ENCODE assay signal across 8 cellular contexts in the genomic region with DNA sequence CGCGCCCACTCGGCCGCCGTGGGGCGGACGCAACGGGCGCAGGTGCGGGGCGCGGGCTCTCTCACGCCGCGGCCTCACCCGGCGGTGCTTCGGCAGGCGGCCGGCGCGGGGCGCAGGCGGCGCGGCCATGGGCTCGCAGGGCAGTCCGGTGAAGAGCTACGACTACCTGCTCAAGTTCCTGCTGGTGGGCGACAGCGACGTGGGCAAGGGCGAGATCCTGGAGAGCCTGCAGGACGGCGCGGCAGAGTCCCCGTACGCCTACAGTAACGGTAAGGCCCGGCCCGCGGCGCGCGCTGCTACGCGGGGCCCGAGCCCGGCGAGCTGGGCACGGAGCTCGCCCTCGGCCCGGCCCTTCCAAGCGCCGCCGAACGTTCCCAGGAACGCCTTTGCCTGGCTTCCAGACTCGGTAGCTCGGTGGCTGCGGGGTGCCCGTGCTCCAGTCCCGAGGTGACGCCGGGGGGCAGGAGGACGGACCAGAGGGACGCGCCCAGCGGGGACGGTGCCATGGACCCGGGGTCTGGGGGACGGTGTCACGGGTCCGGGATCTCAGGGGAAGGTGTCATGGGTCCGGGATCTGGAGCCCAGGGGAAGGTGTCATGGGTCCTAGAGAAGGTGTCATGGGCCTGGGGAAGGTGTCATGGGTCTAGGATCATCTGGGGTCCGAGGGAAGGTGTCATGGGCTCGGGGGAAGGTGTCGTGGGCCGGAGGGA. TPM values are rescaled to one million over a fixed set of nuclear protein-coding genes. Genes with fewer than 3 reads are reported as not detected.
A peak's percentile ranks its signal among the peaks of the same experiment; 100 is the strongest.
DNase-seq lines count a peak whose midpoint lies in the region; ATAC-seq and TF ChIP-seq lines count a peak whose summit lies in the region.

No MANE protein-coding gene starts in this region.

- peaks cover 36% of the 10 kb centered on the region for H4K20me1 ChIP-seq in PC-9 (ENCODE audit: insufficient read depth)

- POLR2A ChIA-PET in PC-9 (lab: Charles Lee; ENCODE audit: unreplicated experiment) = interaction anchor here (0.6 to 0.7 kb wide), 3 partner anchors 32 to 92 kb away, joined by 3 to 4 read pairs (median 3); no protein-coding TSS in a partner anchor

- H3K79me2 ChIP-seq in PC-9 (ENCODE audit: low read depth) = peaks cover 60% of the 10 kb centered on the region

- H3K9me2 ChIP-seq in PC-9 (ENCODE audit: insufficient read depth) = no peaks in the 10 kb centered on the region

- intact Hi-C loops in PC-9 (cut with micrococcal nuclease; ENCODE audit: unreplicated experiment) = no loop called here

- DNase-seq in activated CD4-positive, alpha-beta T cell treated with anti-CD3 and anti-CD28 coated beads for 48 hours = peak; percentile 44
- DNase-seq in activated CD4-positive, alpha-beta T cell treated with anti-CD3 and anti-CD28 coated beads, Interleukin-2, amount 50 U/mL, for 48 hours = no peak
- DNase-seq in PC-9 (peak in 1 of 2 experiments; percentile 38), epithelial cell of prostate (ENCODE audit: low read depth, low spot score) (no peak), omental fat pad (ENCODE audit: low spot score) (no peak), DMS114 treated with DMSO at 0.1 percent for 48 hours (lab: John Stamatoyannopoulos, UW; ENCODE audit: unreplicated experiment) (no peak), RPMI8226 (no peak)

- H3F3A ChIP-seq in PC-9 (ENCODE audit: insufficient read depth, low read depth) = peaks cover 35% of the 10 kb centered on the region

- peak overlapping the region; percentile 81 for H3K4me3 ChIP-seq in PC-9

- CTCF ChIA-PET in PC-9 (lab: Charles Lee) = no interaction called here

- TF ChIP-seq CTCF in PC-9 (conservative IDR thresholded peaks at IDR 0.05) (no peak), omental fat pad (IDR thresholded peaks at IDR 0.05) (no peak)

- H3K4me2 ChIP-seq in PC-9 = peak overlapping the region; percentile 99

- H3K27me3 ChIP-seq in PC-9 (ENCODE audit: insufficient read depth, low read depth) = no peaks in the 10 kb centered on the region

- H3K27ac ChIP-seq in PC-9 (no peak overlapping the region), epithelial cell of prostate (peak overlapping the region; percentile 93)

- peaks cover 46% of the 10 kb centered on the region for H3K4me1 ChIP-seq in PC-9 (replicated peaks; ENCODE audit: insufficient read depth)

- no peaks in the 10 kb centered on the region for H3K9me3 ChIP-seq in PC-9 (ENCODE audit: insufficient read depth, low read depth)

- no TSS peak for BruUV-seq in PC-9 (replicated peaks; lab: Mats Ljungman, UMichigan)

- ATAC-seq in omental fat pad (ENCODE audit: low FRiP score) (peak; percentile 14), GM21390 (IDR thresholded peaks at IDR 0.05; ENCODE audit: unreplicated experiment) (no peak)

- H2AFZ ChIP-seq in PC-9 = 0 out of 2 replicates have a peak overlapping the region, but pooled peaks have one; percentile 75

- no peaks in the 10 kb centered on the region for H3K36me3 ChIP-seq in PC-9 (ENCODE audit: low read depth)

RNA-seq across cellular contexts. Expression of a gene that starts 0.5 kb away (rescaled TPM):
- 43.6 and 47.1 TPM in 2 replicates for total RNA-seq in PC-9 (2021)
- 10 to 100 TPM; 11.6 to 20.6 (median 14.8) TPM for total RNA-seq in omental fat pad

RNA-seq across cellular contexts. Expression of a gene that starts 20.6 kb away (rescaled TPM):
- total RNA-seq in PC-9 (2021) (72.5 and 96.1 TPM in 2 replicates), omental fat pad (10 to 100 TPM; 22.0 to 25.1 (median 23.8) TPM)

RNA-seq across cellular contexts. Expression of a gene that starts 23.5 kb away (rescaled TPM):
- total RNA-seq in PC-9 (2021) (not detected in 2 replicates), omental fat pad (1 to 10 TPM in 3 of 4 donors, under 1 TPM in 1; 0.24 to 5.5 (median 1.2) TPM)

RNA-seq across cellular contexts. Expression of a gene that starts 30.1 kb away (rescaled TPM):
- total RNA-seq in PC-9 (2021) = 0.35 TPM in 1 of 2 replicates, not detected in the other
- total RNA-seq in omental fat pad = under 1 TPM in 1 of 4 donors, not detected in 3; 0.19 TPM

RNA-seq across cellular contexts. Expression of a gene that starts 40.5 kb away (rescaled TPM):
- 6.9 and 9.2 TPM in 2 replicates for total RNA-seq in PC-9 (2021)
- under 1 TPM in 3 of 4 donors, not detected in 1; 0.19 to 0.63 (median 0.25) TPM for total RNA-seq in omental fat pad
